ENCODE assay signal across 9 cellular contexts in genomic region chr1:16978589-16979474, GRCh38. TPM values are rescaled to one million over a fixed set of nuclear protein-coding genes. Genes with fewer than 3 reads are reported as not detected.
DNase-seq lines count a peak whose midpoint lies in the region; ATAC-seq, FAIRE-seq and TF ChIP-seq lines count a peak whose summit lies in the region.
"Had no signal": no experiment of that assay in that cellular context is flagged by ENCODE, and none has a peak within 500 bp of the region (broad histone marks: within the 10 kb centered on the region; RNA-seq: fewer than 3 reads in every experiment).

No MANE protein-coding gene starts in this region.

- DNase-seq in GM23248 (peak; percentile 96), astrocyte of the cerebellum (ENCODE audit: low read depth) (peak; percentile 80), skeletal muscle cell (ENCODE audit: low read depth) (peak; percentile 73), hepatic stellate cell (ENCODE audit: low spot score) (no peak), HTR-8/SVneo (ENCODE audit: insufficient read length, low spot score) (no peak)
- no peak for DNase-seq in activated CD4-positive, alpha-beta T cell treated with anti-CD3 and anti-CD28 coated beads, Interleukin-2, amount 50 U/mL, for 4 hours
- DNase-seq: activated naive CD4-positive, alpha-beta T cell treated with Interleukin-2 at 50 U/mL for 16 hours had no signal

- peaks cover 22% of the 10 kb centered on the region for H3F3A ChIP-seq in GM23248 (ENCODE audit: insufficient read depth)

- no peak for TF ChIP-seq CTCF in astrocyte of the cerebellum (IDR thresholded peaks at IDR 0.05; ENCODE audit: low read depth, low read length, missing control alignments)

- ATAC-seq in HG03457 (IDR thresholded peaks at IDR 0.05; ENCODE audit: unreplicated experiment): no peak

- no peaks in the 10 kb centered on the region for H4K20me1 ChIP-seq in GM23248 (ENCODE audit: insufficient read depth)

- 1 to 2% methylated on average over 18 to 19 of the region's 19 CpGs for WGBS in GM23248 (ENCODE audit: low coverage in 1 of 2, low lambda C conversion rate in 2 of 2, missing lambda C conversion rate in 2 of 2), 2 experiments

- peak overlapping the region; percentile 98 for H3K27ac ChIP-seq in GM23248

- no peaks in the 10 kb centered on the region for H3K9me3 ChIP-seq in GM23248 (ENCODE audit: low read depth)

- peak overlapping the region; percentile 88 for H3K4me3 ChIP-seq in GM23248
- peak overlapping the region; percentile 57 for H3K4me3 ChIP-seq in astrocyte of the cerebellum (ENCODE audit: low read depth, low read length)
- H3K4me3 ChIP-seq in iPS-11a (ENCODE audit: low read depth, low read length): peak overlapping the region; percentile 38
- H3K4me3 ChIP-seq in skeletal muscle cell (ENCODE audit: low read depth, low read length): peak overlapping the region; percentile 64

- no peak overlapping the region for H2AFZ ChIP-seq in GM23248

- no peaks in the 10 kb centered on the region for H3K27me3 ChIP-seq in GM23248 (replicated peaks; ENCODE audit: insufficient read depth)

- FAIRE-seq in HTR-8/SVneo (lab: Jason Lieb, UNC): no peak

- peaks cover 45% of the 10 kb centered on the region for H3K79me2 ChIP-seq in GM23248 (ENCODE audit: insufficient read depth)

- H3K36me3 ChIP-seq in GM23248 (ENCODE audit: low read depth): no peaks in the 10 kb centered on the region

- in situ Hi-C loops in GM23248 (cut with MboI) (no loop called here), astrocyte of the cerebellum (cut with HindIII; ENCODE audit: low sequenced_read_pairs) (no loop called here)

- peak overlapping the region; percentile 93 for H3K4me2 ChIP-seq in GM23248 (ENCODE audit: unreplicated experiment)

- H3K9ac ChIP-seq in GM23248: peak overlapping the region; percentile 95

- no peaks in the 10 kb centered on the region for H3K9me2 ChIP-seq in GM23248 (ENCODE audit: insufficient read depth)

- H3K4me1 ChIP-seq in GM23248 (ENCODE audit: insufficient read depth): peaks cover 23% of the 10 kb centered on the region

RNA-seq across cellular contexts. Expression of gene MFAP2, which starts 1.6 kb away (rescaled TPM):
- total RNA-seq in GM23248 (2014; rRNA removed; shearing (Covaris generic)): 164 and 189 TPM in 2 replicates
- 469 and 471 TPM in 2 replicates for polyA plus RNA-seq in GM23248 (2016; fragmentation: Nextera tagmentation; extraction: Ambion mirVana)

RNA-seq across cellular contexts. Expression of gene ATP13A2, which starts 32.9 kb away (rescaled TPM):
- 29.6 and 44.6 TPM in 2 replicates for total RNA-seq in GM23248 (2014; rRNA removed; shearing (Covaris generic))
- 30.5 and 32.4 TPM in 2 replicates for polyA plus RNA-seq in GM23248 (2016; fragmentation: Nextera tagmentation; extraction: Ambion mirVana)

RNA-seq across cellular contexts. Expression of gene CROCC, which starts 57.1 kb away (rescaled TPM):
- total RNA-seq in GM23248 (2014; rRNA removed; shearing (Covaris generic)): 17.6 and 24.0 TPM in 2 replicates
- polyA plus RNA-seq in GM23248 (2016; fragmentation: Nextera tagmentation; extraction: Ambion mirVana): 5.2 and 7.0 TPM in 2 replicates

Comparison
In these comparisons a context has a peak if more than half of its experiments do, and no peak if none do; other contexts are left out.
1. DNase-seq: peak in GM23248 (single experiment), astrocyte of the cerebellum (single experiment) and skeletal muscle cell (single experiment); none in hepatic stellate cell (single experiment), HTR-8/SVneo (single experiment) and activated CD4-positive, alpha-beta T cell treated with anti-CD3 and anti-CD28 coated beads, Interleukin-2, amount 50 U/mL, for 4 hours (0 of 2).
2. H3K4me3 ChIP-seq: peak in every context shown above with its lines; median percentile 88 in GM23248; 64 in skeletal muscle cell; 57 in astrocyte of the cerebellum; 38 in iPS-11a.